1 cellular context compared by ENCODE assay signal in genomic region chr19:35039881-35040456, GRCh38.
TF ChIP-seq lines count a peak whose summit lies in the region.

No MANE protein-coding gene starts in this region.

TF ChIP-seq in K562, 482 proteins besides CTCF, POLR2A, EP300 and RAD21:
- TF ChIP-seq ZNF740 (CRISPR knock-in tag; IDR thresholded peaks at IDR 0.05) (no peak), ZNF740 (tag; IDR thresholded peaks at IDR 0.05) (0 out of 4 replicates have a peak, but pooled peaks of 1 of the 2 experiments have one; percentile 16), VEZF1 (CRISPR knock-in tag; IDR thresholded peaks at IDR 0.05) (peak; percentile 55), CBFA2T2 (conservative IDR thresholded peaks at IDR 0.05) (no peak)
